21 cellular contexts compared by ENCODE assay signal in genomic region chr1:198232407-198232806, GRCh38.
DNase-seq lines count a peak whose midpoint lies in the region; FAIRE-seq and TF ChIP-seq lines count a peak whose summit lies in the region.
"Had no signal": no experiment of that assay in that cellular context is flagged by ENCODE, and none has a peak within 500 bp of the region (broad histone marks: within the 10 kb centered on the region; RNA-seq: fewer than 3 reads in every experiment).

No MANE protein-coding gene starts in this region.

- no peak overlapping the region for H3K27ac ChIP-seq in H1 (ENCODE audit: low read depth, low read length)
- no peak overlapping the region for H3K27ac ChIP-seq in esophagus muscularis mucosa (replicated peaks in 1 of 4)
- H3K27ac ChIP-seq: BLaER1, HL-60, KMS-11, Peyer's patch had no signal

- H3K4me2 ChIP-seq in H1 (ENCODE audit: insufficient read depth in 1 of 2, low read depth in 2 of 2, low read length in 2 of 2), result no peak overlapping the region; a peak in 1 of 4 replicates
- H3K4me2 ChIP-seq: BLaER1, KMS-11 had no signal

- intact Hi-C loops in esophagus muscularis mucosa (cut with DNase I), result no loop called here

- H3K4me3 ChIP-seq in H1 (ENCODE audit: extremely low read depth in 1 of 4, insufficient read depth in 2 of 4, low read depth in 3 of 4, low read length in 4 of 4) (0 out of 8 replicates have a peak overlapping the region, but pooled peaks of 1 of the 4 experiments have one; percentile 3), esophagus muscularis mucosa (no peak overlapping the region)
- H3K4me3 ChIP-seq: BLaER1, GM12878, Peyer's patch had no signal

- no peak overlapping the region for H3K9ac ChIP-seq in H1 (replicated peaks in 1 of 4; ENCODE audit: extremely low read depth in 1 of 4, low read depth in 3 of 4, low read length in 3 of 4)
- H3K9ac ChIP-seq: BLaER1, KMS-11 had no signal

- no peak overlapping the region for H2AFZ ChIP-seq in H1 (ENCODE audit: low read length)

- no peaks in the 10 kb centered on the region for H3K36me3 ChIP-seq in H1 (ENCODE audit: control insufficient read depth in 2 of 4, insufficient read depth in 4 of 4, low read length in 3 of 4)
- H3K36me3 ChIP-seq in esophagus muscularis mucosa, result peaks cover 0 to 6% (median 0%) of the 10 kb centered on the region in 4 donors
- H3K36me3 ChIP-seq: Peyer's patch had no signal

- no peaks in the 10 kb centered on the region for H4K20me1 ChIP-seq in H1 (replicated peaks in 1 of 2; ENCODE audit: control insufficient read depth in 1 of 2, insufficient read depth in 2 of 2, low read length in 2 of 2)

- H2BK12ac ChIP-seq in H1 (ENCODE audit: low read depth, low read length), result no peak overlapping the region

- no peak overlapping the region for H2AK5ac ChIP-seq in H1 (ENCODE audit: low read depth, low read length)

- H3K4ac ChIP-seq in H1 (replicated peaks; ENCODE audit: insufficient read length, low read depth, low read length), result no peak overlapping the region

- H2BK120ac ChIP-seq in H1 (replicated peaks; ENCODE audit: low read depth, low read length), result no peak overlapping the region

- no peak overlapping the region for H3K18ac ChIP-seq in H1 (ENCODE audit: extremely low read depth, low read length)

- no peak for TF ChIP-seq RAD21 in H1 (IDR thresholded peaks at IDR 0.05 in 1 of 2, conservative IDR thresholded peaks at IDR 0.05 in 1 of 2; ENCODE audit: low read depth in 2 of 2, low read length in 2 of 2)

- no peak overlapping the region for H3K14ac ChIP-seq in H1 (ENCODE audit: insufficient read length)

- no peak overlapping the region for H3K23ac ChIP-seq in H1 (ENCODE audit: insufficient read length)

- no peak overlapping the region for H2BK15ac ChIP-seq in H1 (ENCODE audit: low read length)

- TF ChIP-seq EP300 in H1 (IDR thresholded peaks at IDR 0.05; ENCODE audit: borderline replicate concordance in 1 of 2, low read depth in 2 of 2, low read length in 2 of 2) (no peak), esophagus muscularis mucosa (IDR thresholded peaks at IDR 0.05) (no peak)

- H2BK20ac ChIP-seq in H1 (ENCODE audit: low read length), result no peak overlapping the region

- TF ChIP-seq POLR2A in H54 (IDR thresholded peaks at IDR 0.05; ENCODE audit: low read depth, low read length), result no peak
- no peak for TF ChIP-seq POLR2A in H1 (IDR thresholded peaks at IDR 0.05; ENCODE audit: control extremely low read depth in 1 of 2, low read depth in 2 of 2, low read length in 2 of 2)
- no peak for TF ChIP-seq POLR2A in esophagus muscularis mucosa (IDR thresholded peaks at IDR 0.05; ENCODE audit: low read depth)

- no peaks in the 10 kb centered on the region for H3K79me1 ChIP-seq in H1 (ENCODE audit: low read depth, low read length)

- H3K27me3 ChIP-seq in H1 (replicated peaks in 1 of 4; ENCODE audit: control insufficient read depth in 3 of 4, extremely low read depth in 1 of 4, insufficient read depth in 3 of 4, low read length in 3 of 4) (no peaks in the 10 kb centered on the region), esophagus muscularis mucosa (no peaks in the 10 kb centered on the region)
- H3K27me3 ChIP-seq: BLaER1, Peyer's patch had no signal

- H3K4me1 ChIP-seq in H1 (replicated peaks in 1 of 4; ENCODE audit: control insufficient read depth in 3 of 4, insufficient read depth in 4 of 4, low read length in 3 of 4) (peaks cover 2 to 9% (median 3%) of the 10 kb centered on the region in 4 experiments; a peak in 5 of 7 replicates), esophagus muscularis mucosa (peaks cover 13 to 22% (median 15%) of the 10 kb centered on the region in 4 donors)

- H4K8ac ChIP-seq in H1 (ENCODE audit: extremely low read depth, insufficient read depth, low read length), result no peak overlapping the region

- H3K79me2 ChIP-seq in H1 (ENCODE audit: control insufficient read depth in 1 of 2, insufficient read depth in 2 of 2, low read length in 2 of 2), result peaks cover 0 to 2% of the 10 kb centered on the region in 2 experiments; a peak in 1 of 4 replicates

- H3K56ac ChIP-seq in H1 (replicated peaks; ENCODE audit: insufficient read length, low read depth, low read length), result no peak overlapping the region

- no peak for DNase-seq in H54 (ENCODE audit: insufficient read length, low spot score)
- peak; percentile 16 for DNase-seq in LHCN-M2 (ENCODE audit: low read depth)
- DNase-seq in H1 (ENCODE audit: low read depth in 1 of 2, low spot score in 2 of 2), result no peak
- DNase-seq in left kidney (ENCODE audit: low read depth, low spot score), result peak; percentile 17
- DNase-seq in NK-92 (lab: John Stamatoyannopoulos, UW; ENCODE audit: unreplicated experiment), result no peak
- DNase-seq in DMS114 treated with DMSO at 0.1 percent for 48 hours (lab: John Stamatoyannopoulos, UW; ENCODE audit: unreplicated experiment), result no peak
- no peak for DNase-seq in NCI-H1105 (lab: John Stamatoyannopoulos, UW)
- DNase-seq in esophagus muscularis mucosa (ENCODE audit: extremely low spot score), result no peak
- DNase-seq: DMS53, MM.1S, NCI-H1105 treated with DMSO at 0.1 percent for 48 hours, NCI-H187, NCI-H2171, NCI-H446 treated with DMSO at 0.1 percent for 48 hours, NCI-H774, Peyer's patch, SHP77 treated with DMSO at 0.1 percent for 48 hours had no signal

- no peak overlapping the region for H4K5ac ChIP-seq in H1 (ENCODE audit: insufficient read length, low read depth, low read length)

- no peak for TF ChIP-seq CTCF in H1 (IDR thresholded peaks at IDR 0.05; ENCODE audit: control extremely low read depth in 1 of 3, insufficient read depth in 1 of 3, low read depth in 1 of 3, low read length in 3 of 3)
- no peak for TF ChIP-seq CTCF in esophagus muscularis mucosa (IDR thresholded peaks at IDR 0.05)

- H3K9me3 ChIP-seq in H1 (ENCODE audit: insufficient read depth in 2 of 2, low read depth in 1 of 2, low read length in 1 of 2) (peaks cover 0 to 4% of the 10 kb centered on the region in 2 experiments; a peak in 1 of 4 replicates), esophagus muscularis mucosa (no peaks in the 10 kb centered on the region)
- H3K9me3 ChIP-seq: Peyer's patch had no signal

- no peak overlapping the region for H2BK5ac ChIP-seq in H1 (ENCODE audit: low read depth, low read length)

- H3K23me2 ChIP-seq in H1 (ENCODE audit: low read depth, low read length), result no peaks in the 10 kb centered on the region

- FAIRE-seq in H54 (lab: Jason Lieb, UNC) (peak; percentile 15), H1 (lab: Jason Lieb, UNC) (no peak)
- FAIRE-seq: GM12878 had no signal

- WGBS in H1 (ENCODE audit: extremely low coverage in 1 of 2, insufficient coverage in 1 of 2, insufficient read length in 1 of 2, insufficient replicate concordance in 2 of 2, low coverage in 1 of 2, low lambda C conversion rate in 2 of 2, missing lambda C conversion rate in 1 of 2), 2 experiments, result 48% methylated on average over 1 of the region's 1 CpG; no CpG with 5 or more reads in 1 of the 2 experiments
- 97% methylated on average over 1 of the region's 1 CpG for WGBS in esophagus muscularis mucosa

- POLR2A ChIA-PET in H1 (lab: Charles Lee; ENCODE audit: partially characterized antibody), result no interaction called here

- CTCF ChIA-PET in H1 (lab: Charles Lee; ENCODE audit: partially characterized antibody), result interaction anchor here (1.4 to 1.8 kb wide), 2 partner anchors 12 to 63 kb away, joined by 3 to 4 read pairs; no protein-coding TSS in a partner anchor

- no peak overlapping the region for H4K91ac ChIP-seq in H1 (replicated peaks; ENCODE audit: insufficient read length, low read length)

TF ChIP-seq in H1, 55 proteins besides CTCF, POLR2A, EP300 and RAD21:
- TF ChIP-seq TEAD4 (IDR thresholded peaks at IDR 0.05; ENCODE audit: low read depth, low read length) (peak; percentile 48; the same call in 1 of the 2 replicates), TCF12 (IDR thresholded peaks at IDR 0.05; ENCODE audit: low read depth, low read length) (peak; percentile 76; the same call in 1 of the 2 replicates), CTBP2 (IDR thresholded peaks at IDR 0.05; ENCODE audit: borderline replicate concordance, insufficient read depth, insufficient read length, low read length) (no peak)
- TF ChIP-seq, protein P1, sequence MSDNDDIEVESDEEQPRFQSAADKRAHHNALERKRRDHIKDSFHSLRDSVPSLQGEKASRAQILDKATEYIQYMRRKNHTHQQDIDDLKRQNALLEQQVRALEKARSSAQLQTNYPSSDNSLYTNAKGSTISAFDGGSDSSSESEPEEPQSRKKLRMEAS (IDR thresholded peaks at IDR 0.05), result no peak

Comparison
In these comparisons a context has a peak if more than half of its experiments do, and no peak if none do; other contexts are left out.
1. DNase-seq: peak in LHCN-M2 (single experiment) and left kidney (single experiment); none in H54 (single experiment), H1 (0 of 2), NK-92 (single experiment), DMS114 treated with DMSO at 0.1 percent for 48 hours (single experiment), NCI-H1105 (single experiment) and esophagus muscularis mucosa (single experiment).